In the genomic region with DNA sequence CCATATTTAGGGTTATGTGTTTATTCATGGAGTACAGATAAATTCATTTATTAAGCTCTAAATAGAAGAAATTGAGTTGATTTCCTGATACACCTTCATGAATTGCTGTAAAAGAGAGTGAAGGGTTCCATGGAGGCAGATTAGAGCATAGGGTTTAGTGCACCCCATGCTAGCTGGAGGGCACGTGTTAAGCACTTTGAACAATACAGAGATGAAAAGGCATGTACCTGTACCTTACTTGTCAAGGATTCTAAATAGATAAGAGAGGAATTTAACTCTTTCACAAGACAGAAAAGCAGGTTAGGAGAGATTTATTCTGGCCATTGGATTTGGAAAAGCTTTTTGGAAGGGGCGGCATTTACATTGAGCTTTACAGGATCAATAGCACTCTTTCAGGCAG, we compare ENCODE assay signal across 26 cellular contexts. TPM values are rescaled to one million over a fixed set of nuclear protein-coding genes. Genes with fewer than 3 reads are reported as not detected.
DNase-seq lines count a peak whose midpoint lies in the region; ATAC-seq, FAIRE-seq and TF ChIP-seq lines count a peak whose summit lies in the region.
"Had no signal": no experiment of that assay in that cellular context is flagged by ENCODE, and none has a peak within 500 bp of the region (broad histone marks: within the 10 kb centered on the region; RNA-seq: fewer than 3 reads in every experiment).

No MANE protein-coding gene starts in this region.

- no peak for TF ChIP-seq RAD21 in IMR-90 (IDR thresholded peaks at IDR 0.05; ENCODE audit: low read length)
- TF ChIP-seq RAD21 in K562 (CRISPR knock-in tag; conservative IDR thresholded peaks at IDR 0.05 in 1 of 2, IDR thresholded peaks at IDR 0.05 in 1 of 2), result no peak
- no peak for TF ChIP-seq RAD21 in HepG2 (CRISPR knock-in tag; IDR thresholded peaks at IDR 0.05)

- peaks cover 10% of the 10 kb centered on the region for H3K9me1 ChIP-seq in IMR-90 (ENCODE audit: insufficient read depth, low read length)
- no peaks in the 10 kb centered on the region for H3K9me1 ChIP-seq in K562 (ENCODE audit: control insufficient read depth, insufficient read depth, low read length)

- no CpG with 5 or more reads among the region's 2 CpGs for WGBS in IMR-90 (ENCODE audit: extremely low coverage in 2 of 2, insufficient read length in 1 of 2), 2 experiments
- 71% methylated on average over 2 of the region's 2 CpGs for WGBS in K562 (ENCODE audit: insufficient coverage, low coverage, missing lambda C conversion rate)
- WGBS in HepG2 (ENCODE audit: low lambda C conversion rate), result 91% methylated on average over 2 of the region's 2 CpGs

- H4K91ac ChIP-seq in IMR-90 (ENCODE audit: insufficient read depth, low read depth, low read length), result peak overlapping the region; percentile 72

- H2BK15ac ChIP-seq in IMR-90 (ENCODE audit: low read depth, low read length), result no peak overlapping the region

- H3K27me3 ChIP-seq in IMR-90 (ENCODE audit: control insufficient read depth, insufficient read depth, low read length), result no peaks in the 10 kb centered on the region
- no peaks in the 10 kb centered on the region for H3K27me3 ChIP-seq in K562 (ENCODE audit: control insufficient read depth in 2 of 2, insufficient read depth in 2 of 2, low read length in 2 of 2)
- no peaks in the 10 kb centered on the region for H3K27me3 ChIP-seq in HepG2 (ENCODE audit: control insufficient read depth in 1 of 2, insufficient read depth in 2 of 2, low read length in 2 of 2)
- H3K27me3 ChIP-seq: cardiac muscle cell, dorsolateral prefrontal cortex, gastrocnemius medialis, right lobe of liver, thyroid gland had no signal

- H2AK5ac ChIP-seq in IMR-90 (ENCODE audit: low read depth, low read length), result 0 out of 2 replicates have a peak overlapping the region, but pooled peaks have one; percentile 53

- peaks cover 87% of the 10 kb centered on the region for H3K4me1 Mint-ChIP-seq in activated T-cell treated with anti-CD3 and anti-CD28 coated beads, Interleukin-2, amount 50 U/mL, for 24 hours (ENCODE audit: low read depth)
- peaks cover 42% of the 10 kb centered on the region for H3K4me1 Mint-ChIP-seq in osteocyte (ENCODE audit: unreplicated experiment)

- H3K4ac ChIP-seq in IMR-90 (ENCODE audit: low read depth, low read length), result peak overlapping the region; percentile 17

- H3K9me3 ChIP-seq in IMR-90 (ENCODE audit: control insufficient read depth, insufficient read depth, low read length) (no peaks in the 10 kb centered on the region), K562 (replicated peaks; ENCODE audit: control insufficient read depth, insufficient read depth, low read depth, low read length) (no peaks in the 10 kb centered on the region), HepG2 (ENCODE audit: low read length) (no peaks in the 10 kb centered on the region)
- H3K9me3 ChIP-seq: gastrocnemius medialis, right lobe of liver, thyroid gland had no signal

- no peak for FAIRE-seq in K562 (lab: Jason Lieb, UNC)
- no peak for FAIRE-seq in HepG2 (lab: Jason Lieb, UNC)
- FAIRE-seq: H1, keratinocyte had no signal

- POLR2A ChIA-PET in IMR-90 (lab: Charles Lee; ENCODE audit: unreplicated experiment), result interaction anchor here (0.5 kb wide), 1 partner anchor 10 kb away, joined by 3 read pairs; no protein-coding TSS in a partner anchor
- POLR2A ChIA-PET in K562 (lab: Yijun Ruan, JAX), result interaction anchor here (1.7 to 3.4 kb wide), 5 partner anchors 9 to 35 kb away, joined by 5 to 18 read pairs (median 8); partner anchors contain the start of gene TNFAIP8
- POLR2A ChIA-PET in HepG2 (lab: Yijun Ruan, JAX), result no interaction called here

- H2BK20ac ChIP-seq in IMR-90 (ENCODE audit: low read depth, low read length), result peak overlapping the region; percentile 18; the same call in 1 of the 2 replicates

- H4K8ac ChIP-seq in IMR-90 (ENCODE audit: low read depth in 2 of 2, low read length in 2 of 2), result peak overlapping the region in 1 of 2 experiments; percentile 52; a peak in 1 of 4 replicates

- no peak overlapping the region for H3K23ac ChIP-seq in IMR-90 (ENCODE audit: low read depth, low read length)

- H4K5ac ChIP-seq in IMR-90 (ENCODE audit: low read depth, low read length), result peak overlapping the region; percentile 74

- TF ChIP-seq EP300 in K562 (IDR thresholded peaks at IDR 0.05; ENCODE audit: low read length), result no peak
- no peak for TF ChIP-seq EP300 in HepG2 (IDR thresholded peaks at IDR 0.05; ENCODE audit: low read depth in 2 of 2, low read length in 2 of 2)
- TF ChIP-seq EP300 in HepG2 (CRISPR knock-in tag; IDR thresholded peaks at IDR 0.05; ENCODE audit: borderline replicate concordance), result no peak

- TF ChIP-seq CTCF in IMR-90 (conservative IDR thresholded peaks at IDR 0.05; ENCODE audit: low read depth, low read length) (no peak), K562 (IDR thresholded peaks at IDR 0.05 in 2 of 3, conservative IDR thresholded peaks at IDR 0.05 in 1 of 3; ENCODE audit: insufficient read depth in 2 of 3, low read depth in 1 of 3, low read length in 3 of 3) (no peak), osteocyte (IDR thresholded peaks at IDR 0.05) (no peak), HepG2 (CRISPR knock-in tag; IDR thresholded peaks at IDR 0.05) (no peak)

- H3K4me2 ChIP-seq in IMR-90 (ENCODE audit: low read depth, low read length) (no peak overlapping the region), K562 (ENCODE audit: insufficient read depth, low read length) (no peak overlapping the region; the same call in 1 of the 2 replicates), HepG2 (ENCODE audit: low read depth, low read length) (no peak overlapping the region)

- peak overlapping the region; percentile 93 for H3K27ac Mint-ChIP-seq in activated T-cell treated with anti-CD3 and anti-CD28 coated beads, Interleukin-2, amount 50 U/mL, for 24 hours
- peak overlapping the region; percentile 66 for H3K27ac Mint-ChIP-seq in osteocyte (ENCODE audit: unreplicated experiment)

- TF ChIP-seq POLR2A in IMR-90 (IDR thresholded peaks at IDR 0.05; ENCODE audit: low read depth, low read length) (no peak), K562 (conservative IDR thresholded peaks at IDR 0.05) (no peak), HepG2 (IDR thresholded peaks at IDR 0.05; ENCODE audit: insufficient read depth in 1 of 2, low read depth in 2 of 2, low read length in 2 of 2) (no peak)

- no peak overlapping the region for H3K4me3 Mint-ChIP-seq in activated T-cell treated with anti-CD3 and anti-CD28 coated beads, Interleukin-2, amount 50 U/mL, for 24 hours
- H3K4me3 Mint-ChIP-seq in osteocyte (ENCODE audit: unreplicated experiment), result no peak overlapping the region
- H3K4me3 Mint-ChIP-seq: activated CD4-positive, alpha-beta T cell treated with anti-CD3 and anti-CD28 coated beads, Interleukin-2, amount 10 ng/mL, durations not matched to agents 7 days and 5 days had no signal

- dilution Hi-C loops in IMR-90 (cut with HindIII; ENCODE audit: low sequenced_read_pairs, unreplicated experiment), result no loop called here

- no peaks in the 10 kb centered on the region for H3K9me3 Mint-ChIP-seq in activated T-cell treated with anti-CD3 and anti-CD28 coated beads, Interleukin-2, amount 50 U/mL, for 24 hours
- no peaks in the 10 kb centered on the region for H3K9me3 Mint-ChIP-seq in osteocyte (ENCODE audit: unreplicated experiment)
- H3K9me3 Mint-ChIP-seq: activated CD4-positive, alpha-beta T cell treated with anti-CD3 and anti-CD28 coated beads, Interleukin-2, amount 10 ng/mL, durations not matched to agents 7 days and 5 days had no signal

- ATAC-seq in IMR-90 (ENCODE audit: low read depth), result no peak
- 0 out of 3 replicates have a peak, but pooled peaks have one; percentile 16 for ATAC-seq in K562
- ATAC-seq in HepG2, result no peak
- no peak for ATAC-seq in HG03159 (IDR thresholded peaks at IDR 0.05; ENCODE audit: unreplicated experiment)
- ATAC-seq: gastrocnemius medialis, Right ventricle myocardium inferior had no signal

- H3K79me2 ChIP-seq in K562 (ENCODE audit: control insufficient read depth, insufficient read depth, low read length) (peaks cover 22% of the 10 kb centered on the region; the same call in 2 of the 3 replicates), HepG2 (ENCODE audit: insufficient read depth, low read length) (no peaks in the 10 kb centered on the region)

- peak overlapping the region; percentile 80 for H2BK5ac ChIP-seq in IMR-90 (ENCODE audit: low read depth, low read length, poor library complexity, severe bottlenecking)

- CTCF ChIA-PET in IMR-90 (lab: Yijun Ruan, JAX) (interaction anchor here (0.8 kb wide), 1 partner anchor 391 kb away, joined by 3 read pairs; no protein-coding TSS in a partner anchor), K562 (lab: Yijun Ruan, JAX; ENCODE audit: low intra/inter-chr PET ratio) (no interaction called here), HepG2 (lab: Yijun Ruan, JAX; ENCODE audit: low intra/inter-chr PET ratio, low total read pairs) (no interaction called here)

- no peak for DNase-seq in activated T-cell treated with anti-CD3 and anti-CD28 coated beads, Interleukin-2, amount 50 U/mL, for 24 hours
- DNase-seq in activated T-cell treated with anti-CD3 and anti-CD28 coated beads, Interleukin-2, amount 50 U/mL, for 48 hours, result no peak
- no peak for DNase-seq in IMR-90
- DNase-seq in K562 (ENCODE audit: extremely low read depth in 1 of 4, low spot score in 3 of 4), result no peak
- DNase-seq in osteocyte (ENCODE audit: extremely low spot score, unreplicated experiment), result no peak
- no peak for DNase-seq in HepG2 (ENCODE audit: low spot score)
- DNase-seq in cerebellum (ENCODE audit: low spot score), result no peak
- DNase-seq: activated CD4-positive, alpha-beta T cell treated with anti-CD3 and anti-CD28 coated beads, Interleukin-2, amount 10 ng/mL, durations not matched to agents 7 days and 5 days; DMS79; dorsolateral prefrontal cortex; gastrocnemius medialis; NCI-H1048; NCI-H1930; NCI-H226; NCI-H774; right lobe of liver; stimulated activated CD4-positive, alpha-beta T cell treated with anti-CD3 and anti-CD28 coated beads, Interleukin-15, amount 100 ng/mL, for 24 hours; thyroid gland had no signal

- H3K18ac ChIP-seq in IMR-90 (ENCODE audit: low read depth, low read length), result peak overlapping the region; percentile 99

- peak overlapping the region; percentile 99; the same call in 1 of the 2 replicates for H3K27ac ChIP-seq in IMR-90 (ENCODE audit: insufficient read depth, low read length)
- no peak overlapping the region for H3K27ac ChIP-seq in K562 (ENCODE audit: extremely low read depth, low read depth, low read length)
- no peak overlapping the region for H3K27ac ChIP-seq in HepG2 (ENCODE audit: extremely low read length, insufficient read depth, low read length)
- H3K27ac ChIP-seq: C4-2B, cardiac muscle cell, dorsolateral prefrontal cortex, epithelial cell of prostate, gastrocnemius medialis, right lobe of liver had no signal

- H3K56ac ChIP-seq in IMR-90 (ENCODE audit: extremely low read depth, insufficient read depth, low read length), result no peak overlapping the region

- H3K4me3 ChIP-seq in IMR-90 (ENCODE audit: insufficient read depth, low read depth, low read length) (no peak overlapping the region), K562 (no peak overlapping the region), HepG2 (replicated peaks in 1 of 3; ENCODE audit: insufficient read depth in 1 of 3, low read depth in 2 of 3, low read length in 3 of 3) (no peak overlapping the region)
- H3K4me3 ChIP-seq: cardiac muscle cell, dorsolateral prefrontal cortex, gastrocnemius medialis, lung, right lobe of liver, thyroid gland had no signal

- BruUV-seq in IMR-90 (replicated peaks; lab: Mats Ljungman, UMichigan) (no TSS peak), K562 (replicated peaks; lab: Mats Ljungman, UMichigan) (no TSS peak), HepG2 (replicated peaks; lab: Mats Ljungman, UMichigan) (no TSS peak)

- peak overlapping the region; percentile 50; the same call in 1 of the 2 replicates for H2BK120ac ChIP-seq in IMR-90 (ENCODE audit: low read depth, low read length)

- peaks cover 88% of the 10 kb centered on the region for H3K36me3 Mint-ChIP-seq in activated T-cell treated with anti-CD3 and anti-CD28 coated beads, Interleukin-2, amount 50 U/mL, for 24 hours (ENCODE audit: low read depth)
- H3K36me3 Mint-ChIP-seq in osteocyte (ENCODE audit: unreplicated experiment), result peaks cover 2% of the 10 kb centered on the region

- no peak overlapping the region for H2AK9ac ChIP-seq in IMR-90 (replicated peaks; ENCODE audit: low read depth, low read length, poor library complexity)

- H4K20me1 ChIP-seq in IMR-90 (ENCODE audit: insufficient read depth, low read length) (no peaks in the 10 kb centered on the region), K562 (replicated peaks; ENCODE audit: control insufficient read depth, insufficient read depth, low read length) (no peaks in the 10 kb centered on the region), HepG2 (ENCODE audit: insufficient read depth, low read length) (no peaks in the 10 kb centered on the region)

- H3K14ac ChIP-seq in IMR-90 (replicated peaks; ENCODE audit: low read depth, low read length), result 0 out of 2 replicates have a peak overlapping the region, but pooled peaks have one; percentile 15

- H3K9ac ChIP-seq in IMR-90 (ENCODE audit: low read depth, low read length), result no peak overlapping the region
- no peak overlapping the region for H3K9ac ChIP-seq in K562 (ENCODE audit: insufficient read depth in 1 of 2, low read depth in 2 of 2, low read length in 2 of 2)
- no peak overlapping the region for H3K9ac ChIP-seq in HepG2 (ENCODE audit: insufficient read depth, low read depth, low read length)

- H3K79me1 ChIP-seq in IMR-90 (ENCODE audit: low read depth in 1 of 2, low read length in 2 of 2), result peaks cover 12 to 24% of the 10 kb centered on the region in 2 experiments; a peak in 3 of 4 replicates

- no peaks in the 10 kb centered on the region for H3K27me3 Mint-ChIP-seq in activated T-cell treated with anti-CD3 and anti-CD28 coated beads, Interleukin-2, amount 50 U/mL, for 24 hours
- no peaks in the 10 kb centered on the region for H3K27me3 Mint-ChIP-seq in osteocyte (ENCODE audit: unreplicated experiment)
- H3K27me3 Mint-ChIP-seq: activated CD4-positive, alpha-beta T cell treated with anti-CD3 and anti-CD28 coated beads, Interleukin-2, amount 10 ng/mL, durations not matched to agents 7 days and 5 days had no signal

- no peaks in the 10 kb centered on the region for H3K36me3 ChIP-seq in IMR-90 (ENCODE audit: control insufficient read depth, insufficient read depth, low read length)
- no peaks in the 10 kb centered on the region for H3K36me3 ChIP-seq in K562 (ENCODE audit: control insufficient read depth, insufficient read depth, low read length)
- no peaks in the 10 kb centered on the region for H3K36me3 ChIP-seq in HepG2 (replicated peaks in 1 of 2; ENCODE audit: control insufficient read depth in 1 of 2, insufficient read depth in 2 of 2, low read length in 2 of 2)
- H3K36me3 ChIP-seq: cardiac muscle cell, gastrocnemius medialis, right lobe of liver, thyroid gland had no signal

- H3K4me1 ChIP-seq in IMR-90 (ENCODE audit: control insufficient read depth, insufficient read depth, low read length) (peaks cover 25% of the 10 kb centered on the region), K562 (replicated peaks in 1 of 2; ENCODE audit: control insufficient read depth in 2 of 2, insufficient read depth in 2 of 2, low read length in 2 of 2) (peaks cover 4 to 23% of the 10 kb centered on the region in 2 experiments; a peak in 4 of 5 replicates), HepG2 (ENCODE audit: insufficient read depth, low read length) (no peaks in the 10 kb centered on the region)
- H3K4me1 ChIP-seq: gastrocnemius medialis, right lobe of liver had no signal

- H2AFZ ChIP-seq in IMR-90 (replicated peaks; ENCODE audit: low read length, poor library complexity) (no peak overlapping the region), K562 (ENCODE audit: low read depth, low read length) (no peak overlapping the region), HepG2 (ENCODE audit: low read length) (no peak overlapping the region)

- intact Hi-C loops in IMR-90 (cut with micrococcal nuclease), result no loop called here
- intact Hi-C loops in K562 (cut with micrococcal nuclease), result no loop called here
- intact Hi-C loops in HepG2 (cut with micrococcal nuclease; ENCODE audit: unreplicated experiment), result no loop called here

- in situ Hi-C loops in IMR-90 (cut with MboI; ENCODE audit: low sequenced_read_pairs) (no loop called here), K562 (cut with MboI) (no loop called here), HepG2 (cut with HindIII; ENCODE audit: extremely low pct_ligation_motif_present, low pct_unique_long_range_greater_than_20kb) (no loop called here)

RNA-seq across cellular contexts. Expression of gene TNFAIP8, which starts 23.3 kb away (rescaled TPM):
- 29.9 and 42.5 TPM in 2 replicates for total RNA-seq in IMR-90 (2012; rRNA removed)
- 16.2 and 20.3 TPM in 2 replicates for polyA plus RNA-seq in IMR-90 (2012; rRNA removed)
- 2.1 and 6.1 TPM in 2 replicates for polyA plus RNA-seq in IMR-90 (2012; cell fraction: cytosol; rRNA removed)
- polyA plus RNA-seq in IMR-90 (2012; cell fraction: nucleus; rRNA removed; ENCODE audit: low replicate concordance), result 1.7 and 6.6 TPM in 2 replicates
- total RNA-seq in K562 (2011; cell fraction: chromatin; rRNA removed; ENCODE audit: low replicate concordance), result 10.6 and 20.5 TPM in 2 replicates
- 7.8 and 9.0 TPM in 2 replicates for total RNA-seq in K562 (2011; cell fraction: nucleolus; rRNA removed)
- total RNA-seq in K562 (2011; cell fraction: nucleoplasm; rRNA removed), result 12.6 and 24.7 TPM in 2 replicates
- 42.0 and 46.0 TPM in 2 replicates for total RNA-seq in K562 (2014; rRNA removed)
- 38.5 and 47.4 TPM in 2 replicates for total RNA-seq in K562 (2014; rRNA removed; fragmentation: Illumina TruSeq; extraction: Trizol)
- 44.8 and 47.0 TPM in 2 replicates for total RNA-seq in K562 (2015; rRNA removed; fragmentation: Illumina TruSeq; extraction: Trizol)
- 33.6 and 36.7 TPM in 2 replicates for total RNA-seq in K562 (2021)
- 44.6 and 52.2 TPM in 2 replicates for polyA plus RNA-seq in K562 (2011; rRNA removed)
- polyA plus RNA-seq in K562 (2011; cell fraction: cytosol; rRNA removed), result 35.0 and 41.8 TPM in 2 replicates
- polyA plus RNA-seq in K562 (2011; cell fraction: nucleus; rRNA removed), result 20.2 and 24.7 TPM in 2 replicates
- polyA plus RNA-seq in K562 (2012), result 37.7 and 53.3 TPM in 2 replicates
- 49.3 and 57.3 TPM in 2 replicates for polyA plus RNA-seq in K562 (2014; fragmentation: Illumina TruSeq; extraction: Trizol)
- polyA plus RNA-seq in K562 (2014; fragmentation: Nextera tagmentation; extraction: Ambion mirVana), result 10 to 100 TPM; 29.9 to 34.3 TPM
- 35.8 and 47.6 TPM in 2 replicates for polyA plus RNA-seq in K562 (2014; rRNA removed)
- 45.1 and 60.6 TPM in 2 replicates for polyA minus RNA-seq in K562 (2011; rRNA and poly(A)+ RNA removed)
- 38.1 and 47.6 TPM in 2 replicates for polyA minus RNA-seq in K562 (2011; cell fraction: cytosol; rRNA and poly(A)+ RNA removed)
- polyA minus RNA-seq in K562 (2011; cell fraction: nucleus; rRNA and poly(A)+ RNA removed), result 9.3 and 20.3 TPM in 2 replicates
- total RNA-seq in osteocyte, result 13.3 and 14.0 TPM in 2 replicates
- 11.2 and 14.9 TPM in 2 replicates for total RNA-seq in HepG2 (2016; rRNA removed; fragmentation: Illumina TruSeq; extraction: Trizol)
- 3.2 and 3.7 TPM in 2 replicates for total RNA-seq in HepG2 (2016; cell fraction: cytosol; rRNA removed; fragmentation: Illumina TruSeq; extraction: Trizol; ENCODE audit: low read depth)
- 13.3 and 15.4 TPM in 2 replicates for total RNA-seq in HepG2 (2016; cell fraction: insoluble cytoplasmic fraction; rRNA removed; fragmentation: Illumina TruSeq; extraction: Trizol)
- 7.0 and 8.4 TPM in 2 replicates for total RNA-seq in HepG2 (2016; cell fraction: membrane; rRNA removed; fragmentation: Illumina TruSeq; extraction: Trizol)
- total RNA-seq in HepG2 (2016; cell fraction: nucleus; rRNA removed; fragmentation: Illumina TruSeq; extraction: Trizol), result 3.7 and 5.8 TPM in 2 replicates
- 4.9 and 6.4 TPM in 2 replicates for polyA plus RNA-seq in HepG2 (2011; rRNA removed)
- polyA plus RNA-seq in HepG2 (2011; cell fraction: cytosol; rRNA removed), result 6.7 and 7.1 TPM in 2 replicates
- 2.5 TPM in 2 replicates for polyA plus RNA-seq in HepG2 (2011; cell fraction: nucleus; rRNA removed)
- 6.2 and 6.6 TPM in 2 replicates for polyA plus RNA-seq in HepG2 (2012)
- 1.0 and 1.2 TPM in 2 replicates for polyA plus RNA-seq in HepG2 (2016; cell fraction: cytosol; fragmentation: Illumina TruSeq; extraction: Trizol; ENCODE audit: low read depth)
- 16.1 and 16.3 TPM in 2 replicates for polyA plus RNA-seq in HepG2 (2016; cell fraction: insoluble cytoplasmic fraction; fragmentation: Illumina TruSeq; extraction: Trizol; ENCODE audit: low read depth)
- polyA plus RNA-seq in HepG2 (2016; cell fraction: membrane; fragmentation: Illumina TruSeq; extraction: Trizol; ENCODE audit: low read depth), result 2.5 and 2.7 TPM in 2 replicates
- 5.1 and 5.5 TPM in 2 replicates for polyA plus RNA-seq in HepG2 (2016; cell fraction: nucleus; fragmentation: Illumina TruSeq; extraction: Trizol; ENCODE audit: insufficient read depth, low read depth)
- 3.0 and 11.3 TPM in 2 replicates for polyA minus RNA-seq in HepG2 (2011; rRNA and poly(A)+ RNA removed; ENCODE audit: low replicate concordance)
- polyA minus RNA-seq in HepG2 (2011; cell fraction: cytosol; rRNA and poly(A)+ RNA removed), result 8.5 and 9.0 TPM in 2 replicates
- polyA minus RNA-seq in HepG2 (2011; cell fraction: nucleus; rRNA and poly(A)+ RNA removed), result 5.5 and 10.3 TPM in 2 replicates
- 8.6 TPM for total RNA-seq in cerebellum
